Comparison of ENCODE assay signal across 19 cellular contexts in genomic region chr19:4357921-4358326, GRCh38. TPM values are rescaled to one million over a fixed set of nuclear protein-coding genes. Genes with fewer than 3 reads are reported as not detected.
DNase-seq lines count a peak whose midpoint lies in the region; ATAC-seq and TF ChIP-seq lines count a peak whose summit lies in the region.
"Had no signal": no experiment of that assay in that cellular context is flagged by ENCODE, and none has a peak within 500 bp of the region (broad histone marks: within the 10 kb centered on the region; RNA-seq: fewer than 3 reads in every experiment).

No MANE protein-coding gene starts in this region.

- TF ChIP-seq CTCF in endodermal cell (conservative IDR thresholded peaks at IDR 0.05): no peak

- CTCF ChIA-PET in HEK293T (lab: Yijun Ruan, JAX): interaction anchor here (0.6 to 1.0 kb wide), 2 partner anchors 15 to 90 kb away, joined by 3 read pairs; no protein-coding TSS in a partner anchor

- H3K4me3 ChIP-seq in endodermal cell (ENCODE audit: low read length): no peak overlapping the region

- 95 to 100% methylated on average over 15 to 16 of the region's 16 CpGs for WGBS in endodermal cell (ENCODE audit: insufficient coverage in 1 of 2, insufficient read length in 1 of 2), 2 experiments

- H3K4me3 Mint-ChIP-seq in activated T-cell treated with anti-CD3 and anti-CD28 coated beads, Interleukin-2, amount 50 U/mL, for 24 hours: no peak overlapping the region
- H3K4me3 Mint-ChIP-seq in activated T-cell treated with anti-CD3 and anti-CD28 coated beads, Interleukin-2, amount 50 U/mL, for 4 hours: no peak overlapping the region
- no peak overlapping the region for H3K4me3 Mint-ChIP-seq in endodermal cell
- H3K4me3 Mint-ChIP-seq in stimulated activated effector memory CD8-positive, alpha-beta T cell treated with anti-CD3 and anti-CD28 coated beads, Interleukin-12 subunit alpha, Interleukin-12 subunit beta, amount 100 ng/mL, for 72 hours: no peak overlapping the region
- H3K4me3 Mint-ChIP-seq: B cell, IgD-negative memory B cell had no signal

- no peaks in the 10 kb centered on the region for H3K27me3 Mint-ChIP-seq in activated T-cell treated with anti-CD3 and anti-CD28 coated beads, Interleukin-2, amount 50 U/mL, for 24 hours
- H3K27me3 Mint-ChIP-seq in activated T-cell treated with anti-CD3 and anti-CD28 coated beads, Interleukin-2, amount 50 U/mL, for 4 hours (ENCODE audit: low read depth): no peaks in the 10 kb centered on the region
- no peaks in the 10 kb centered on the region for H3K27me3 Mint-ChIP-seq in endodermal cell (ENCODE audit: insufficient read depth)
- H3K27me3 Mint-ChIP-seq: B cell, IgD-negative memory B cell had no signal

- peaks cover 57% of the 10 kb centered on the region for H3K36me3 Mint-ChIP-seq in activated T-cell treated with anti-CD3 and anti-CD28 coated beads, Interleukin-2, amount 50 U/mL, for 24 hours (ENCODE audit: low read depth)
- H3K36me3 Mint-ChIP-seq in activated T-cell treated with anti-CD3 and anti-CD28 coated beads, Interleukin-2, amount 50 U/mL, for 4 hours (ENCODE audit: insufficient read depth): peaks cover 4% of the 10 kb centered on the region
- peaks cover 20% of the 10 kb centered on the region for H3K36me3 Mint-ChIP-seq in endodermal cell (ENCODE audit: low read depth)
- H3K36me3 Mint-ChIP-seq in stimulated activated effector memory CD8-positive, alpha-beta T cell treated with anti-CD3 and anti-CD28 coated beads, Interleukin-12 subunit alpha, Interleukin-12 subunit beta, amount 100 ng/mL, for 72 hours: peaks cover 88% of the 10 kb centered on the region
- H3K36me3 Mint-ChIP-seq: IgD-negative memory B cell had no signal

- H3K9me3 Mint-ChIP-seq in activated T-cell treated with anti-CD3 and anti-CD28 coated beads, Interleukin-2, amount 50 U/mL, for 24 hours: no peaks in the 10 kb centered on the region
- no peaks in the 10 kb centered on the region for H3K9me3 Mint-ChIP-seq in activated T-cell treated with anti-CD3 and anti-CD28 coated beads, Interleukin-2, amount 50 U/mL, for 4 hours
- H3K9me3 Mint-ChIP-seq in endodermal cell: no peaks in the 10 kb centered on the region
- H3K9me3 Mint-ChIP-seq in stimulated activated effector memory CD8-positive, alpha-beta T cell treated with anti-CD3 and anti-CD28 coated beads, Interleukin-12 subunit alpha, Interleukin-12 subunit beta, amount 100 ng/mL, for 72 hours: no peaks in the 10 kb centered on the region
- H3K9me3 Mint-ChIP-seq: IgD-negative memory B cell had no signal

- peaks cover 3% of the 10 kb centered on the region for H3K4me1 ChIP-seq in endodermal cell (ENCODE audit: control insufficient read depth, insufficient read depth, low read length)

- POLR2A ChIA-PET in HEK293T (lab: Yijun Ruan, JAX): interaction anchor here (4.1 kb wide), 1 partner anchor 15 kb away, joined by 17 read pairs; the partner anchor contains the start of gene MPND

- DNase-seq in activated T-cell treated with anti-CD3 and anti-CD28 coated beads, Interleukin-2, amount 50 U/mL, for 24 hours: no peak
- no peak for DNase-seq in activated T-cell treated with anti-CD3 and anti-CD28 coated beads, Interleukin-2, amount 50 U/mL, for 4 hours
- DNase-seq in HEK293T (ENCODE audit: extremely low spot score) (no peak), endodermal cell (peak; percentile 47), NOMO-1 (lab: John Stamatoyannopoulos, UW; ENCODE audit: unreplicated experiment in 2 of 2) (no peak)
- DNase-seq in stimulated activated effector memory CD8-positive, alpha-beta T cell treated with anti-CD3 and anti-CD28 coated beads, Interleukin-12 subunit alpha, Interleukin-12 subunit beta, amount 100 ng/mL, for 72 hours (ENCODE audit: low spot score in 2 of 2): no peak
- DNase-seq in stimulated activated naive CD8-positive, alpha-beta T cell treated with anti-CD3 and anti-CD28 coated beads, Interleukin-15, Interleukin-2, amounts not matched to agents 100 U/mL and 50 U/mL, for 24 hours: no peak
- DNase-seq: DND-41, NCI-H1105, NCI-H1694, NCI-H2107, NCI-H2227 treated with DMSO at 0.1 percent for 48 hours, NCI-H510A treated with DMSO at 0.1 percent for 48 hours, NCI-H774, OCI-M1, SHP77 treated with DMSO at 0.1 percent for 48 hours had no signal

- ATAC-seq in activated T-cell treated with anti-CD3 and anti-CD28 coated beads, Interleukin-2, amount 50 U/mL, for 4 hours: no peak
- no peak for ATAC-seq in stimulated activated effector memory CD8-positive, alpha-beta T cell treated with anti-CD3 and anti-CD28 coated beads, Interleukin-12 subunit alpha, Interleukin-12 subunit beta, amount 100 ng/mL, for 72 hours
- no peak for ATAC-seq in stimulated activated naive CD8-positive, alpha-beta T cell treated with anti-CD3 and anti-CD28 coated beads, Interleukin-15, Interleukin-2, amounts not matched to agents 100 U/mL and 50 U/mL, for 24 hours
- no peak for ATAC-seq in HG03108 (IDR thresholded peaks at IDR 0.05; ENCODE audit: unreplicated experiment)

- peaks cover 38% of the 10 kb centered on the region for H3K36me3 ChIP-seq in endodermal cell (ENCODE audit: control insufficient read depth, insufficient read depth, low read length)

- H3K9me3 ChIP-seq in endodermal cell (ENCODE audit: control insufficient read depth, low read length): no peaks in the 10 kb centered on the region

- H3K27ac Mint-ChIP-seq in activated T-cell treated with anti-CD3 and anti-CD28 coated beads, Interleukin-2, amount 50 U/mL, for 24 hours: peak overlapping the region; percentile 50
- no peak overlapping the region for H3K27ac Mint-ChIP-seq in endodermal cell
- peak overlapping the region; percentile 37 for H3K27ac Mint-ChIP-seq in stimulated activated effector memory CD8-positive, alpha-beta T cell treated with anti-CD3 and anti-CD28 coated beads, Interleukin-12 subunit alpha, Interleukin-12 subunit beta, amount 100 ng/mL, for 72 hours
- H3K27ac Mint-ChIP-seq: B cell, IgD-negative memory B cell had no signal

- H3K4me1 Mint-ChIP-seq in activated T-cell treated with anti-CD3 and anti-CD28 coated beads, Interleukin-2, amount 50 U/mL, for 24 hours (ENCODE audit: low read depth): no peaks in the 10 kb centered on the region
- no peaks in the 10 kb centered on the region for H3K4me1 Mint-ChIP-seq in activated T-cell treated with anti-CD3 and anti-CD28 coated beads, Interleukin-2, amount 50 U/mL, for 4 hours (ENCODE audit: low read depth)
- peaks cover 7% of the 10 kb centered on the region for H3K4me1 Mint-ChIP-seq in endodermal cell
- peaks cover 5% of the 10 kb centered on the region for H3K4me1 Mint-ChIP-seq in stimulated activated effector memory CD8-positive, alpha-beta T cell treated with anti-CD3 and anti-CD28 coated beads, Interleukin-12 subunit alpha, Interleukin-12 subunit beta, amount 100 ng/mL, for 72 hours
- H3K4me1 Mint-ChIP-seq: B cell, IgD-negative memory B cell had no signal

- no peaks in the 10 kb centered on the region for H3K27me3 ChIP-seq in endodermal cell (ENCODE audit: control insufficient read depth, insufficient read depth, low read length, poor library complexity, severe bottlenecking)

- H3K27ac ChIP-seq in endodermal cell (ENCODE audit: low read depth, low read length): no peak overlapping the region

- H3K9ac ChIP-seq in endodermal cell (ENCODE audit: extremely low read depth, low read length, poor library complexity, severe bottlenecking): no peak overlapping the region

TF ChIP-seq in HEK293T, 16 proteins besides CTCF, POLR2A, EP300 and RAD21:
- TF ChIP-seq ELF4 (IDR thresholded peaks at IDR 0.05) (0 out of 2 replicates have a peak, but pooled peaks have one; percentile 15), HDGF (IDR thresholded peaks at IDR 0.05; ENCODE audit: borderline replicate concordance) (no peak)
TF ChIP-seq in HEK293T: peak in this region for 1.

RNA-seq across cellular contexts. Expression of gene MPND, which starts 14.6 kb away (rescaled TPM):
- 10 to 100 TPM; 16.0 to 18.6 (median 18.1) TPM for total RNA-seq in activated T-cell treated with anti-CD3 and anti-CD28 coated beads, Interleukin-2, amount 50 U/mL, for 4 hours
- 10 to 100 TPM; 51.5 to 55.9 TPM for total RNA-seq in endodermal cell
- polyA plus RNA-seq in endodermal cell (2013, experiment 1 of 2): 32.8 TPM
- 30.6 TPM for polyA plus RNA-seq in endodermal cell (2013, experiment 2 of 2)

RNA-seq across cellular contexts. Expression of gene STAP2, which starts 19.3 kb away (rescaled TPM):
- 10 to 100 TPM; 11.1 to 13.2 (median 12.8) TPM for total RNA-seq in activated T-cell treated with anti-CD3 and anti-CD28 coated beads, Interleukin-2, amount 50 U/mL, for 4 hours
- 10 to 100 TPM; 12.7 to 13.3 TPM for total RNA-seq in endodermal cell
- 10.3 TPM for polyA plus RNA-seq in endodermal cell (2013, experiment 1 of 2)
- polyA plus RNA-seq in endodermal cell (2013, experiment 2 of 2): 9.6 TPM
- polyA plus RNA-seq: IgD-negative memory B cell had no signal

RNA-seq across cellular contexts. Expression of gene SH3GL1, which starts 42.4 kb away (rescaled TPM):
- total RNA-seq in activated T-cell treated with anti-CD3 and anti-CD28 coated beads, Interleukin-2, amount 50 U/mL, for 4 hours: 10 to 100 TPM; 50.8 to 52.6 (median 52.2) TPM
- 10 to 100 TPM; 76.8 to 77.0 TPM for total RNA-seq in endodermal cell
- 76.9 TPM for polyA plus RNA-seq in endodermal cell (2013, experiment 1 of 2)
- polyA plus RNA-seq in endodermal cell (2013, experiment 2 of 2): 77.1 TPM

RNA-seq across cellular contexts. Expression of gene CHAF1A, which starts 44.5 kb away (rescaled TPM):
- 10 to 100 TPM; 59.1 to 81.0 (median 64.3) TPM for total RNA-seq in activated T-cell treated with anti-CD3 and anti-CD28 coated beads, Interleukin-2, amount 50 U/mL, for 4 hours
- total RNA-seq in endodermal cell: 10 to 100 TPM; 70.7 to 76.9 TPM
- polyA plus RNA-seq in endodermal cell (2013, experiment 1 of 2): 48.1 TPM
- 46.4 TPM for polyA plus RNA-seq in endodermal cell (2013, experiment 2 of 2)

RNA-seq across cellular contexts. Expression of gene FSD1, which starts 53.5 kb away (rescaled TPM):
- 10 to 100 TPM in 1 of 3 donors, 1 to 10 TPM in 2; 5.9 to 10.4 (median 9.1) TPM for total RNA-seq in activated T-cell treated with anti-CD3 and anti-CD28 coated beads, Interleukin-2, amount 50 U/mL, for 4 hours
- total RNA-seq in endodermal cell: 10 to 100 TPM; 33.3 to 37.9 TPM
- polyA plus RNA-seq in endodermal cell (2013, experiment 1 of 2): 66.1 TPM
- polyA plus RNA-seq in endodermal cell (2013, experiment 2 of 2): 53.5 TPM
